1 cellular context compared by ENCODE assay signal in the genomic region with DNA sequence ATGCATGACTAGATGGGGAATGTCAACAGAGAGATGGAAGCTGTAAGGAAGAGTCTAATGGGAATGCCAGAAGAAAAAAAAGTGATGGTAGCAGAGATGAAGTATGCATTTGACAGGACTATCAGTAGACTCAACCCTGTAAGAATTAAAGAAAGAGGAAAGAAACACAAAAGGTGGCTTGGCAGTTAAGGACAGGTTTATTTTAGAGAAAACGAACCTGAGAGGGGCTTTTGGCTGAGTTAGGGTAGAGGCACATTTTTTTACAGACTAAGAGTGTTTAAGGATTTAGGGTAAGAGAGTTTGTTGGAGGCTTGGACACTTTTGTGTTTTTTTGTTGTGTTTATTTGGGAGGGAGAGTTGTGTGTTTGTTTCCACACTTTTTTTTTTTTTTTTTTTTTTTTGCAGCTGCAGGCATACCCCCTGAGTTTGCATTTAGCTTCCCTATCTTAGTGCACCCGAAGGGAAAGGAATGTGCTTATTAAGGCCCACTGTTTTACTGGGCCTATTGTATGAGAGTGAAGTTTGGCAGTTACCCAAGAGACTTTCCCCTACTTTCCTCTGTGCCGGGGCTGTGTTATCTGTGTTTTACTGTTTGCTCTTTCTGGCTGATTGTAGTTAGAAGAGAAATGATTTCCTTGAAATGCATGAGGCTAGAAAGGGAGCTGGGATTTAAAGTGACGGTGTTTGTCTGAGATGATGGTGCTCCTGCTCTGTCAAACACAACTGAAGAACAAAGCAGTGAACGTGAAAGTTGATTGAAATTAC.
A peak's percentile ranks its signal among the peaks of the same experiment; 100 is the strongest.
TF ChIP-seq lines count a peak whose summit lies in the region.

No MANE protein-coding gene starts in this region.

TF ChIP-seq in HepG2, 621 proteins besides CTCF, POLR2A, EP300 and RAD21 (continued from another document and continues in another):
- TF ChIP-seq, protein P1, sequence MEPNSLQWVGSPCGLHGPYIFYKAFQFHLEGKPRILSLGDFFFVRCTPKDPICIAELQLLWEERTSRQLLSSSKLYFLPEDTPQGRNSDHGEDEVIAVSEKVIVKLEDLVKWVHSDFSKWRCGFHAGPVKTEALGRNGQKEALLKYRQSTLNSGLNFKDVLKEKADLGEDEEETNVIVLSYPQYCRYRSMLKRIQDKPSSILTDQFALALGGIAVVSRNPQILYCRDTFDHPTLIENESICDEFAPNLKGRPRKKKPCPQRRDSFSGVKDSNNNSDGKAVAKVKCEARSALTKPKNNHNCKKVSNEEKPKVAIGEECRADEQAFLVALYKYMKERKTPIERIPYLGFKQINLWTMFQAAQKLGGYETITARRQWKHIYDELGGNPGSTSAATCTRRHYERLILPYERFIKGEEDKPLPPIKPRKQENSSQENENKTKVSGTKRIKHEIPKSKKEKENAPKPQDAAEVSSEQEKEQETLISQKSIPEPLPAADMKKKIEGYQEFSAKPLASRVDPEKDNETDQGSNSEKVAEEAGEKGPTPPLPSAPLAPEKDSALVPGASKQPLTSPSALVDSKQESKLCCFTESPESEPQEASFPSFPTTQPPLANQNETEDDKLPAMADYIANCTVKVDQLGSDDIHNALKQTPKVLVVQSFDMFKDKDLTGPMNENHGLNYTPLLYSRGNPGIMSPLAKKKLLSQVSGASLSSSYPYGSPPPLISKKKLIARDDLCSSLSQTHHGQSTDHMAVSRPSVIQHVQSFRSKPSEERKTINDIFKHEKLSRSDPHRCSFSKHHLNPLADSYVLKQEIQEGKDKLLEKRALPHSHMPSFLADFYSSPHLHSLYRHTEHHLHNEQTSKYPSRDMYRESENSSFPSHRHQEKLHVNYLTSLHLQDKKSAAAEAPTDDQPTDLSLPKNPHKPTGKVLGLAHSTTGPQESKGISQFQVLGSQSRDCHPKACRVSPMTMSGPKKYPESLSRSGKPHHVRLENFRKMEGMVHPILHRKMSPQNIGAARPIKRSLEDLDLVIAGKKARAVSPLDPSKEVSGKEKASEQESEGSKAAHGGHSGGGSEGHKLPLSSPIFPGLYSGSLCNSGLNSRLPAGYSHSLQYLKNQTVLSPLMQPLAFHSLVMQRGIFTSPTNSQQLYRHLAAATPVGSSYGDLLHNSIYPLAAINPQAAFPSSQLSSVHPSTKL (CRISPR knock-in tag; IDR thresholded peaks at IDR 0.05), result 0 out of 2 replicates have a peak, but pooled peaks have one; percentile 23
- TF ChIP-seq ZNF709 (CRISPR knock-in tag; IDR thresholded peaks at IDR 0.05), result no peak
- no peak for TF ChIP-seq ZNF703 (CRISPR knock-in tag; IDR thresholded peaks at IDR 0.05; ENCODE audit: borderline replicate concordance)
- TF ChIP-seq, protein P2, sequence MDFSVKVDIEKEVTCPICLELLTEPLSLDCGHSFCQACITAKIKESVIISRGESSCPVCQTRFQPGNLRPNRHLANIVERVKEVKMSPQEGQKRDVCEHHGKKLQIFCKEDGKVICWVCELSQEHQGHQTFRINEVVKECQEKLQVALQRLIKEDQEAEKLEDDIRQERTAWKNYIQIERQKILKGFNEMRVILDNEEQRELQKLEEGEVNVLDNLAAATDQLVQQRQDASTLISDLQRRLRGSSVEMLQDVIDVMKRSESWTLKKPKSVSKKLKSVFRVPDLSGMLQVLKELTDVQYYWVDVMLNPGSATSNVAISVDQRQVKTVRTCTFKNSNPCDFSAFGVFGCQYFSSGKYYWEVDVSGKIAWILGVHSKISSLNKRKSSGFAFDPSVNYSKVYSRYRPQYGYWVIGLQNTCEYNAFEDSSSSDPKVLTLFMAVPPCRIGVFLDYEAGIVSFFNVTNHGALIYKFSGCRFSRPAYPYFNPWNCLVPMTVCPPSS (IDR thresholded peaks at IDR 0.05), result no peak
- TF ChIP-seq ZSCAN12 (CRISPR knock-in tag; IDR thresholded peaks at IDR 0.05), result no peak
- TF ChIP-seq, protein P3, sequence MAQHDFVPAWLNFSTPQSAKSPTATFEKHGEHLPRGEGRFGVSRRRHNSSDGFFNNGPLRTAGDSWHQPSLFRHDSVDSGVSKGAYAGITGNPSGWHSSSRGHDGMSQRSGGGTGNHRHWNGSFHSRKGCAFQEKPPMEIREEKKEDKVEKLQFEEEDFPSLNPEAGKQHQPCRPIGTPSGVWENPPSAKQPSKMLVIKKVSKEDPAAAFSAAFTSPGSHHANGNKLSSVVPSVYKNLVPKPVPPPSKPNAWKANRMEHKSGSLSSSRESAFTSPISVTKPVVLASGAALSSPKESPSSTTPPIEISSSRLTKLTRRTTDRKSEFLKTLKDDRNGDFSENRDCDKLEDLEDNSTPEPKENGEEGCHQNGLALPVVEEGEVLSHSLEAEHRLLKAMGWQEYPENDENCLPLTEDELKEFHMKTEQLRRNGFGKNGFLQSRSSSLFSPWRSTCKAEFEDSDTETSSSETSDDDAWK (CRISPR knock-in tag; IDR thresholded peaks at IDR 0.05), result no peak
- TF ChIP-seq KLF11 (CRISPR knock-in tag; IDR thresholded peaks at IDR 0.05), result no peak
- TF ChIP-seq ZNF251 (CRISPR knock-in tag; IDR thresholded peaks at IDR 0.05), result no peak
- no peak for TF ChIP-seq TGIF2 (CRISPR knock-in tag; IDR thresholded peaks at IDR 0.05)
- TF ChIP-seq MBD4 (IDR thresholded peaks at IDR 0.05; ENCODE audit: borderline replicate concordance, low read length), result no peak
- TF ChIP-seq SOX13 (IDR thresholded peaks at IDR 0.05), result no peak
- peak in 1 of 2 experiments; percentile 81; a peak in 2 of 4 replicates for TF ChIP-seq SOX13 (CRISPR knock-in tag; conservative IDR thresholded peaks at IDR 0.05 in 1 of 2, IDR thresholded peaks at IDR 0.05 in 1 of 2)
- TF ChIP-seq, protein P4, sequence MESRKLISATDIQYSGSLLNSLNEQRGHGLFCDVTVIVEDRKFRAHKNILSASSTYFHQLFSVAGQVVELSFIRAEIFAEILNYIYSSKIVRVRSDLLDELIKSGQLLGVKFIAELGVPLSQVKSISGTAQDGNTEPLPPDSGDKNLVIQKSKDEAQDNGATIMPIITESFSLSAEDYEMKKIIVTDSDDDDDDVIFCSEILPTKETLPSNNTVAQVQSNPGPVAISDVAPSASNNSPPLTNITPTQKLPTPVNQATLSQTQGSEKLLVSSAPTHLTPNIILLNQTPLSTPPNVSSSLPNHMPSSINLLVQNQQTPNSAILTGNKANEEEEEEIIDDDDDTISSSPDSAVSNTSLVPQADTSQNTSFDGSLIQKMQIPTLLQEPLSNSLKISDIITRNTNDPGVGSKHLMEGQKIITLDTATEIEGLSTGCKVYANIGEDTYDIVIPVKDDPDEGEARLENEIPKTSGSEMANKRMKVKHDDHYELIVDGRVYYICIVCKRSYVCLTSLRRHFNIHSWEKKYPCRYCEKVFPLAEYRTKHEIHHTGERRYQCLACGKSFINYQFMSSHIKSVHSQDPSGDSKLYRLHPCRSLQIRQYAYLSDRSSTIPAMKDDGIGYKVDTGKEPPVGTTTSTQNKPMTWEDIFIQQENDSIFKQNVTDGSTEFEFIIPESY (CRISPR knock-in tag; IDR thresholded peaks at IDR 0.05), result no peak
- no peak for TF ChIP-seq ZNF782 (CRISPR knock-in tag; IDR thresholded peaks at IDR 0.05; ENCODE audit: borderline replicate concordance)
- TF ChIP-seq ELF3 (CRISPR knock-in tag; IDR thresholded peaks at IDR 0.05), result peak; percentile 59; the same call in 1 of the 2 replicates
- TF ChIP-seq ZNF772 (CRISPR knock-in tag; IDR thresholded peaks at IDR 0.05), result no peak
- TF ChIP-seq HNRNPH1 (optimal IDR thresholded peaks at IDR 0.05; ENCODE audit: low read depth, low read length), result no peak
- TF ChIP-seq, protein P5, sequence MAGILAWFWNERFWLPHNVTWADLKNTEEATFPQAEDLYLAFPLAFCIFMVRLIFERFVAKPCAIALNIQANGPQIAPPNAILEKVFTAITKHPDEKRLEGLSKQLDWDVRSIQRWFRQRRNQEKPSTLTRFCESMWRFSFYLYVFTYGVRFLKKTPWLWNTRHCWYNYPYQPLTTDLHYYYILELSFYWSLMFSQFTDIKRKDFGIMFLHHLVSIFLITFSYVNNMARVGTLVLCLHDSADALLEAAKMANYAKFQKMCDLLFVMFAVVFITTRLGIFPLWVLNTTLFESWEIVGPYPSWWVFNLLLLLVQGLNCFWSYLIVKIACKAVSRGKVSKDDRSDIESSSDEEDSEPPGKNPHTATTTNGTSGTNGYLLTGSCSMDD (CRISPR knock-in tag; IDR thresholded peaks at IDR 0.05), result no peak
- TF ChIP-seq JARID2 (CRISPR knock-in tag; IDR thresholded peaks at IDR 0.05; ENCODE audit: insufficient replicate concordance), result no peak
- no peak for TF ChIP-seq NR1H2 (CRISPR knock-in tag; IDR thresholded peaks at IDR 0.05; ENCODE audit: borderline replicate concordance, low read depth)
- TF ChIP-seq MAF1 (CRISPR knock-in tag; IDR thresholded peaks at IDR 0.05; ENCODE audit: borderline replicate concordance), result no peak
- no peak for TF ChIP-seq ZMYM3 (CRISPR knock-in tag; IDR thresholded peaks at IDR 0.05)
- no peak for TF ChIP-seq ZKSCAN1 (IDR thresholded peaks at IDR 0.05; ENCODE audit: low read length)
- TF ChIP-seq RARG (CRISPR knock-in tag; IDR thresholded peaks at IDR 0.05; ENCODE audit: low read depth), result no peak
- TF ChIP-seq, protein P6, sequence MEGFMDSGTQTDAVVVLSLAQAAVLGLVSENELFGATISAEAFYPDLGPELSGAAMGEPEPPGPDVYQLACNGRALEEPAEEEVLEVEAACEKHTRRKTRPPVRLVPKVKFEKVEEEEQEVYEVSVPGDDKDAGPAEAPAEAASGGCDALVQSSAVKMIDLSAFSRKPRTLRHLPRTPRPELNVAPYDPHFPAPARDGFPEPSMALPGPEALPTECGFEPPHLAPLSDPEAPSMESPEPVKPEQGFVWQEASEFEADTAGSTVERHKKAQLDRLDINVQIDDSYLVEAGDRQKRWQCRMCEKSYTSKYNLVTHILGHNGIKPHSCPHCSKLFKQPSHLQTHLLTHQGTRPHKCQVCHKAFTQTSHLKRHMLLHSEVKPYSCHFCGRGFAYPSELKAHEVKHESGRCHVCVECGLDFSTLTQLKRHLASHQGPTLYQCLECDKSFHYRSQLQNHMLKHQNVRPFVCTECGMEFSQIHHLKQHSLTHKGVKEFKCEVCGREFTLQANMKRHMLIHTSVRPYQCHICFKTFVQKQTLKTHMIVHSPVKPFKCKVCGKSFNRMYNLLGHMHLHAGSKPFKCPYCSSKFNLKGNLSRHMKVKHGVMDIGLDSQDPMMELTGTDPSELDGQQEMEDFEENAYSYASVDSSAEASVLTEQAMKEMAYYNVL (CRISPR knock-in tag; IDR thresholded peaks at IDR 0.05; ENCODE audit: borderline replicate concordance), result no peak
- TF ChIP-seq RXRB (CRISPR knock-in tag; IDR thresholded peaks at IDR 0.05; ENCODE audit: borderline replicate concordance), result 0 out of 2 replicates have a peak, but pooled peaks have one; percentile 28
- no peak for TF ChIP-seq AHR (CRISPR knock-in tag; IDR thresholded peaks at IDR 0.05)
- no peak for TF ChIP-seq AGO2 (optimal IDR thresholded peaks at IDR 0.05; ENCODE audit: low read depth, low read length)
- no peak for TF ChIP-seq SP140L (CRISPR knock-in tag; IDR thresholded peaks at IDR 0.05; ENCODE audit: borderline replicate concordance)
- TF ChIP-seq ZNF350 (CRISPR knock-in tag; IDR thresholded peaks at IDR 0.05; ENCODE audit: borderline replicate concordance, low read depth), result no peak
- TF ChIP-seq, protein P7, sequence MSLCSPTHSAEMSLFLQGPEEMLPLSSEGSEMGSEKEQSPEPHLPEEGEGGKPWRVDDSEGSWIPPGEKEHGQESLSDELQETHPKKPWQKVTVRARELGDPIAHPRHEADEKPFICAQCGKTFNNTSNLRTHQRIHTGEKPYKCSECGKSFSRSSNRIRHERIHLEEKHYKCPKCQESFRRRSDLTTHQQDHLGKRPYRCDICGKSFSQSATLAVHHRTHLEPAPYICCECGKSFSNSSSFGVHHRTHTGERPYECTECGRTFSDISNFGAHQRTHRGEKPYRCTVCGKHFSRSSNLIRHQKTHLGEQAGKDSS (CRISPR knock-in tag; IDR thresholded peaks at IDR 0.05; ENCODE audit: borderline replicate concordance, low read depth), result no peak
- TF ChIP-seq SUZ12 (IDR thresholded peaks at IDR 0.05; ENCODE audit: low read depth, low read length), result no peak
- TF ChIP-seq, protein P8, sequence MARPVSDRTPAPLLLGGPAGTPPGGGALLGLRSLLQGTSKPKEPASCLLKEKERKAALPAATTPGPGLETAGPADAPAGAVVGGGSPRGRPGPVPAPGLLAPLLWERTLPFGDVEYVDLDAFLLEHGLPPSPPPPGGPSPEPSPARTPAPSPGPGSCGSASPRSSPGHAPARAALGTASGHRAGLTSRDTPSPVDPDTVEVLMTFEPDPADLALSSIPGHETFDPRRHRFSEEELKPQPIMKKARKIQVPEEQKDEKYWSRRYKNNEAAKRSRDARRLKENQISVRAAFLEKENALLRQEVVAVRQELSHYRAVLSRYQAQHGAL (CRISPR knock-in tag; IDR thresholded peaks at IDR 0.05; ENCODE audit: not compliant biosample characterization), result no peak
- TF ChIP-seq HHEX (CRISPR knock-in tag; IDR thresholded peaks at IDR 0.05), result no peak
- TF ChIP-seq ZBTB7A (CRISPR knock-in tag; IDR thresholded peaks at IDR 0.05), result no peak
- TF ChIP-seq, protein P9, sequence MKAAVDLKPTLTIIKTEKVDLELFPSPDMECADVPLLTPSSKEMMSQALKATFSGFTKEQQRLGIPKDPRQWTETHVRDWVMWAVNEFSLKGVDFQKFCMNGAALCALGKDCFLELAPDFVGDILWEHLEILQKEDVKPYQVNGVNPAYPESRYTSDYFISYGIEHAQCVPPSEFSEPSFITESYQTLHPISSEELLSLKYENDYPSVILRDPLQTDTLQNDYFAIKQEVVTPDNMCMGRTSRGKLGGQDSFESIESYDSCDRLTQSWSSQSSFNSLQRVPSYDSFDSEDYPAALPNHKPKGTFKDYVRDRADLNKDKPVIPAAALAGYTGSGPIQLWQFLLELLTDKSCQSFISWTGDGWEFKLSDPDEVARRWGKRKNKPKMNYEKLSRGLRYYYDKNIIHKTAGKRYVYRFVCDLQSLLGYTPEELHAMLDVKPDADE (CRISPR knock-in tag; IDR thresholded peaks at IDR 0.05), result no peak
- TF ChIP-seq STAT5B (CRISPR knock-in tag; IDR thresholded peaks at IDR 0.05), result no peak
- no peak for TF ChIP-seq ZNF33A (CRISPR knock-in tag; IDR thresholded peaks at IDR 0.05; ENCODE audit: borderline replicate concordance)
- no peak for TF ChIP-seq ZSCAN20 (CRISPR knock-in tag; IDR thresholded peaks at IDR 0.05; ENCODE audit: borderline replicate concordance)
- TF ChIP-seq ZNF577 (CRISPR knock-in tag; IDR thresholded peaks at IDR 0.05; ENCODE audit: borderline replicate concordance, low read depth), result no peak
- TF ChIP-seq FOXK1 (CRISPR knock-in tag; IDR thresholded peaks at IDR 0.05; ENCODE audit: borderline replicate concordance, low read depth), result no peak
- TF ChIP-seq, protein P10, sequence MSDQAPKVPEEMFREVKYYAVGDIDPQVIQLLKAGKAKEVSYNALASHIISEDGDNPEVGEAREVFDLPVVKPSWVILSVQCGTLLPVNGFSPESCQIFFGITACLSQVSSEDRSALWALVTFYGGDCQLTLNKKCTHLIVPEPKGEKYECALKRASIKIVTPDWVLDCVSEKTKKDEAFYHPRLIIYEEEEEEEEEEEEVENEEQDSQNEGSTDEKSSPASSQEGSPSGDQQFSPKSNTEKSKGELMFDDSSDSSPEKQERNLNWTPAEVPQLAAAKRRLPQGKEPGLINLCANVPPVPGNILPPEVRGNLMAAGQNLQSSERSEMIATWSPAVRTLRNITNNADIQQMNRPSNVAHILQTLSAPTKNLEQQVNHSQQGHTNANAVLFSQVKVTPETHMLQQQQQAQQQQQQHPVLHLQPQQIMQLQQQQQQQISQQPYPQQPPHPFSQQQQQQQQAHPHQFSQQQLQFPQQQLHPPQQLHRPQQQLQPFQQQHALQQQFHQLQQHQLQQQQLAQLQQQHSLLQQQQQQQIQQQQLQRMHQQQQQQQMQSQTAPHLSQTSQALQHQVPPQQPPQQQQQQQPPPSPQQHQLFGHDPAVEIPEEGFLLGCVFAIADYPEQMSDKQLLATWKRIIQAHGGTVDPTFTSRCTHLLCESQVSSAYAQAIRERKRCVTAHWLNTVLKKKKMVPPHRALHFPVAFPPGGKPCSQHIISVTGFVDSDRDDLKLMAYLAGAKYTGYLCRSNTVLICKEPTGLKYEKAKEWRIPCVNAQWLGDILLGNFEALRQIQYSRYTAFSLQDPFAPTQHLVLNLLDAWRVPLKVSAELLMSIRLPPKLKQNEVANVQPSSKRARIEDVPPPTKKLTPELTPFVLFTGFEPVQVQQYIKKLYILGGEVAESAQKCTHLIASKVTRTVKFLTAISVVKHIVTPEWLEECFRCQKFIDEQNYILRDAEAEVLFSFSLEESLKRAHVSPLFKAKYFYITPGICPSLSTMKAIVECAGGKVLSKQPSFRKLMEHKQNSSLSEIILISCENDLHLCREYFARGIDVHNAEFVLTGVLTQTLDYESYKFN (CRISPR knock-in tag; conservative IDR thresholded peaks at IDR 0.05), result peak; percentile 37; the same call in 1 of the 2 replicates
